Comparison of ENCODE assay signal across 8 cellular contexts in genomic region chr17:21283482-21284318, GRCh38. TPM values are rescaled to one million over a fixed set of nuclear protein-coding genes. Genes with fewer than 3 reads are reported as not detected.
DNase-seq lines count a peak whose midpoint lies in the region; ATAC-seq and TF ChIP-seq lines count a peak whose summit lies in the region.

No MANE protein-coding gene starts in this region.

- H3T11ph ChIP-seq in H9 (ENCODE audit: low read length) = no peak overlapping the region

- H3K79me1 ChIP-seq in H9 (ENCODE audit: insufficient read depth, low read depth, low read length, poor library complexity, severe bottlenecking) = no peaks in the 10 kb centered on the region

- TF ChIP-seq CTCF in GM12865 (IDR thresholded peaks at IDR 0.05; ENCODE audit: insufficient read depth, low read depth, low read length, missing control alignments) = no peak
- TF ChIP-seq CTCF in H9 (conservative IDR thresholded peaks at IDR 0.05) = no peak
- TF ChIP-seq CTCF in OCI-LY1 (IDR thresholded peaks at IDR 0.05; ENCODE audit: low read length) = no peak

- H2BK20ac ChIP-seq in H9 (ENCODE audit: low read depth, low read length, poor library complexity, severe bottlenecking) = no peak overlapping the region

- H4K5ac ChIP-seq in H9 (ENCODE audit: insufficient read length, low read depth, low read length) = no peak overlapping the region

- no peak overlapping the region for H3K18ac ChIP-seq in H9 (ENCODE audit: insufficient read length, low read depth, low read length)

- peaks cover 0 to 4% (median 0%) of the 10 kb centered on the region in 3 experiments; a peak in 3 of 7 replicates for H3K36me3 Mint-ChIP-seq in H9 (ENCODE audit: insufficient read depth in 1 of 3, low read depth in 3 of 3)
- H3K36me3 Mint-ChIP-seq in effector memory CD8-positive, alpha-beta T cell (ENCODE audit: insufficient read depth) = peaks cover 47% of the 10 kb centered on the region
- H3K36me3 Mint-ChIP-seq in naive B cell = no peaks in the 10 kb centered on the region

- H4K91ac ChIP-seq in H9 (ENCODE audit: insufficient read length, low read depth, low read length) = no peak overlapping the region

- H3K27ac Mint-ChIP-seq in H9 (no peak overlapping the region), naive B cell (peak overlapping the region in 3 of 6 donors; percentile 80 to 98 (median 83))
- H3K27ac Mint-ChIP-seq in effector memory CD8-positive, alpha-beta T cell = peak overlapping the region; percentile 96 to 98

- no peaks in the 10 kb centered on the region for H3K4me1 ChIP-seq in H9 (ENCODE audit: insufficient read depth, low read length)
- H3K4me1 ChIP-seq in OCI-LY1 (ENCODE audit: insufficient read depth, low read length, severe bottlenecking) = peaks cover 44% of the 10 kb centered on the region

- H3K36me3 ChIP-seq in OCI-LY1 (ENCODE audit: insufficient read depth, low read length) = no peaks in the 10 kb centered on the region

- 0 out of 2 replicates have a peak, but pooled peaks cover 4% of the 10 kb centered on the region for H3F3A ChIP-seq in OCI-LY1 (ENCODE audit: insufficient read depth, low read length)

- H4K20me1 ChIP-seq in H9 (ENCODE audit: control insufficient read depth, insufficient read depth, insufficient read length) (no peaks in the 10 kb centered on the region), OCI-LY1 (ENCODE audit: insufficient read depth, low read length) (no peaks in the 10 kb centered on the region)

- H3K27me3 Mint-ChIP-seq in H9 (ENCODE audit: low read depth) (peaks cover 45% of the 10 kb centered on the region), naive B cell (no peaks in the 10 kb centered on the region)
- no peaks in the 10 kb centered on the region for H3K27me3 Mint-ChIP-seq in effector memory CD8-positive, alpha-beta T cell

- H2AFZ ChIP-seq in H9 (ENCODE audit: low read length) = no peak overlapping the region
- no peak overlapping the region for H2AFZ ChIP-seq in OCI-LY1 (ENCODE audit: low read length)

- H3K4ac ChIP-seq in H9 (ENCODE audit: low read depth, low read length) = no peak overlapping the region

- H2BK12ac ChIP-seq in H9 (ENCODE audit: insufficient read length, low read depth, low read length) = no peak overlapping the region

- H3K27ac ChIP-seq in H9 (ENCODE audit: insufficient read length, low read depth, low read length) (no peak overlapping the region), OCI-LY1 (ENCODE audit: low read depth, low read length, poor library complexity, severe bottlenecking) (no peak overlapping the region)

- no peak overlapping the region for H3K14ac ChIP-seq in H9 (ENCODE audit: insufficient read depth, low read length)

- H3K9ac ChIP-seq in H9 (ENCODE audit: extremely low read depth, insufficient read length, low read length) (no peak overlapping the region), OCI-LY1 (ENCODE audit: low read length) (peak overlapping the region; percentile 40; the same call in 1 of the 2 replicates)

- no peak overlapping the region for H2BK5ac ChIP-seq in H9 (ENCODE audit: insufficient read length, low read length)

- H2BK120ac ChIP-seq in H9 (ENCODE audit: low read depth, low read length, poor library complexity, severe bottlenecking) = no peak overlapping the region

- H4K8ac ChIP-seq in H9 (replicated peaks; ENCODE audit: insufficient read length, low read depth, low read length) = no peak overlapping the region

- H2AK5ac ChIP-seq in H9 (ENCODE audit: insufficient read length, low read length) = no peak overlapping the region

- peaks cover 15% of the 10 kb centered on the region for H3K23me2 ChIP-seq in H9 (ENCODE audit: insufficient read length, low read depth, low read length, poor library complexity, severe bottlenecking)

- peaks cover 7% of the 10 kb centered on the region; the same call in 1 of the 2 replicates for H3K27me3 ChIP-seq in H9 (ENCODE audit: insufficient read depth, low read length)
- H3K27me3 ChIP-seq in OCI-LY1 (ENCODE audit: insufficient read depth, low read length) = no peaks in the 10 kb centered on the region

- DNase-seq in GM12865 (ENCODE audit: low read depth) (no peak), H9 (no peak), naive B cell (no peak), NOMO-1 treated with DMSO at 0.1 percent for 48 hours (lab: John Stamatoyannopoulos, UW; ENCODE audit: unreplicated experiment) (no peak), kidney glomerular epithelial cell (lab: John Stamatoyannopoulos, UW) (no peak), NCI-H1417 (lab: John Stamatoyannopoulos, UW) (no peak)
- peak in 1 of 3 experiments; percentile 24 for DNase-seq in effector memory CD8-positive, alpha-beta T cell

- no peak for ATAC-seq in effector memory CD8-positive, alpha-beta T cell (replicated peaks)
- peak in 1 of 2 donors; percentile 2 for ATAC-seq in naive B cell (ENCODE audit: low read depth in 2 of 2)

- H3K4me3 Mint-ChIP-seq in H9 (peak overlapping the region; percentile 80 to 92), naive B cell (peak overlapping the region; percentile 92 to 98 (median 96))
- peak overlapping the region; percentile 93 to 95 for H3K4me3 Mint-ChIP-seq in effector memory CD8-positive, alpha-beta T cell

- H2BK15ac ChIP-seq in H9 (ENCODE audit: low read depth, low read length) = no peak overlapping the region

- H3K4me3 ChIP-seq in GM12865 (ENCODE audit: low read depth, low read length) = peak overlapping the region; percentile 89
- peak overlapping the region; percentile 93 for H3K4me3 ChIP-seq in OCI-LY1 (ENCODE audit: low read depth, low read length, poor library complexity, severe bottlenecking)

- no peaks in the 10 kb centered on the region for H3K9me2 ChIP-seq in OCI-LY1 (ENCODE audit: low read depth, low read length)

- no peak overlapping the region for H3K56ac ChIP-seq in H9 (ENCODE audit: insufficient read length, low read depth, low read length)

- H3K4me2 ChIP-seq in H9 (ENCODE audit: insufficient read depth, insufficient read length, low read length) = peak overlapping the region; percentile 48
- H3K4me2 ChIP-seq in OCI-LY1 (ENCODE audit: low read length) = peak overlapping the region; percentile 68

- H3K9me3 ChIP-seq in H9 (ENCODE audit: control insufficient read depth, low read depth, low read length) = no peaks in the 10 kb centered on the region
- no peaks in the 10 kb centered on the region for H3K9me3 ChIP-seq in OCI-LY1 (ENCODE audit: low read length)

- H3K23ac ChIP-seq in H9 (ENCODE audit: insufficient read length, low read depth, low read length) = no peak overlapping the region

- no peaks in the 10 kb centered on the region; the same call in 1 of the 2 replicates for H3K79me2 ChIP-seq in H9 (ENCODE audit: insufficient read depth, low read length)
- H3K79me2 ChIP-seq in OCI-LY1 (ENCODE audit: insufficient read depth, low read length) = peaks cover 20% of the 10 kb centered on the region

- WGBS in H9 (ENCODE audit: extremely low coverage, insufficient read length, low lambda C conversion rate) = no CpG with 5 or more reads among the region's 49 CpGs

- peaks cover 22 to 23% of the 10 kb centered on the region in 2 experiments for H3K4me1 Mint-ChIP-seq in H9
- H3K4me1 Mint-ChIP-seq in effector memory CD8-positive, alpha-beta T cell (ENCODE audit: low read depth in 2 of 2) = peaks cover 53 to 58% of the 10 kb centered on the region in 2 donors
- peaks cover 61 to 74% (median 69%) of the 10 kb centered on the region in 3 donors for H3K4me1 Mint-ChIP-seq in naive B cell

- no peaks in the 10 kb centered on the region; a peak in 2 of 5 replicates for H3K9me3 Mint-ChIP-seq in H9
- no peaks in the 10 kb centered on the region for H3K9me3 Mint-ChIP-seq in effector memory CD8-positive, alpha-beta T cell
- no peaks in the 10 kb centered on the region for H3K9me3 Mint-ChIP-seq in naive B cell

RNA-seq across cellular contexts. Expression of gene MAP2K3, which starts 0.8 kb away (rescaled TPM):
- total RNA-seq in H9 (2021) = 26.1 and 27.0 TPM in 2 replicates
- polyA plus RNA-seq in naive B cell (ENCODE audit: low read depth in 6 of 6) = 100 to 1,000 TPM in 2 of 6 donors, 10 to 100 TPM in 4; 93.2 to 151 (median 99.7) TPM

RNA-seq across cellular contexts. Expression of gene NATD1, which starts 30.5 kb away (rescaled TPM):
- total RNA-seq in H9 (2021) = 7.3 and 7.5 TPM in 2 replicates
- polyA plus RNA-seq in naive B cell (ENCODE audit: low read depth in 6 of 6) = 1 to 10 TPM in 3 of 6 donors, under 1 TPM in 2, not detected in 1; 0.52 to 2.2 (median 1.2) TPM

Comparison
In these comparisons a context has a peak if more than half of its experiments do, and no peak if none do; other contexts are left out.
1. H3K27ac Mint-ChIP-seq: peak in effector memory CD8-positive, alpha-beta T cell (2 of 2); none in H9 (0 of 3).
2. Peak in every context shown above with its lines, with median percentiles within 50 percentile points of each other: H3K4me3 Mint-ChIP-seq.